11 cellular contexts compared by ENCODE assay signal in genomic region chr6:10529231-10529801, GRCh38. TPM values are rescaled to one million over a fixed set of nuclear protein-coding genes. Genes with fewer than 3 reads are reported as not detected.
DNase-seq lines count a peak whose midpoint lies in the region; ATAC-seq and TF ChIP-seq lines count a peak whose summit lies in the region.
"Had no signal": no experiment of that assay in that cellular context is flagged by ENCODE, and none has a peak within 500 bp of the region (broad histone marks: within the 10 kb centered on the region; RNA-seq: fewer than 3 reads in every experiment).

No MANE protein-coding gene starts in this region.

- ATAC-seq in naive B cell (ENCODE audit: low read depth in 2 of 2), result no peak
- ATAC-seq in GM18861 (IDR thresholded peaks at IDR 0.05; ENCODE audit: unreplicated experiment), result no peak

- in situ Hi-C loops in brain microvascular endothelial cell (cut with HindIII; ENCODE audit: low pct_ligation_motif_present, low sequenced_read_pairs), result no loop called here
- in situ Hi-C loops in GM23248 (cut with MboI), result no loop called here

- no peak for TF ChIP-seq POLR2A in adrenal gland (IDR thresholded peaks at IDR 0.05)

- H3F3A ChIP-seq in GM23248 (ENCODE audit: insufficient read depth), result no peaks in the 10 kb centered on the region

- H3K4me3 ChIP-seq in ACC112 (ENCODE audit: low read depth, low read length) (peak overlapping the region; percentile 72), brain microvascular endothelial cell (ENCODE audit: low read depth, low read length) (no peak overlapping the region), adrenal gland (peak overlapping the region in 1 of 4 donors; percentile 42), GM23248 (no peak overlapping the region)
- H3K4me3 ChIP-seq: mucosa of descending colon had no signal

- no peaks in the 10 kb centered on the region for H4K20me1 ChIP-seq in GM23248 (ENCODE audit: insufficient read depth)

- H3K9me3 ChIP-seq in adrenal gland (replicated peaks in 1 of 3) (no peaks in the 10 kb centered on the region), GM23248 (ENCODE audit: low read depth) (no peaks in the 10 kb centered on the region)
- H3K9me3 ChIP-seq: mucosa of descending colon, testis had no signal

- H3K9me3 Mint-ChIP-seq in HFFc6 (no peaks in the 10 kb centered on the region), naive B cell (no peaks in the 10 kb centered on the region)

- H3K4me1 Mint-ChIP-seq in HFFc6 (ENCODE audit: low read depth) (peaks cover 68% of the 10 kb centered on the region), naive B cell (peaks cover 40 to 71% (median 69%) of the 10 kb centered on the region in 3 donors)

- intact Hi-C loops in adrenal gland (cut with DNase I), result no loop called here

- TF ChIP-seq CTCF in HFFc6 (IDR thresholded peaks at IDR 0.05), result no peak
- no peak for TF ChIP-seq CTCF in brain microvascular endothelial cell (IDR thresholded peaks at IDR 0.05; ENCODE audit: low read depth, low read length, missing control alignments)
- TF ChIP-seq CTCF in adrenal gland (IDR thresholded peaks at IDR 0.05), result no peak

- H3K4me1 ChIP-seq in ACC112 (ENCODE audit: control insufficient read depth, insufficient read depth, low read length, unreplicated experiment) (peaks cover 3% of the 10 kb centered on the region), adrenal gland (replicated peaks in 1 of 2) (no peaks in the 10 kb centered on the region), GM23248 (ENCODE audit: insufficient read depth) (no peaks in the 10 kb centered on the region)
- H3K4me1 ChIP-seq: testis had no signal

- H2AFZ ChIP-seq in ACC112 (ENCODE audit: low read length, unreplicated experiment) (peak overlapping the region; percentile 77), GM23248 (no peak overlapping the region)

- H3K4me3 Mint-ChIP-seq in HFFc6, result peak overlapping the region; percentile 85; the same call in 1 of the 2 replicates
- peak overlapping the region; percentile 87 to 99 (median 95) for H3K4me3 Mint-ChIP-seq in naive B cell

- H3K9ac ChIP-seq in GM23248, result no peak overlapping the region

- H3K4me2 ChIP-seq in GM23248 (ENCODE audit: unreplicated experiment), result no peak overlapping the region

- H3K27ac ChIP-seq in ACC112 (ENCODE audit: low read depth, low read length) (no peak overlapping the region), brain microvascular endothelial cell (no peak overlapping the region), adrenal gland (peak overlapping the region in 2 of 5 donors; percentile 33 to 70), GM23248 (no peak overlapping the region)

- peaks cover 4% of the 10 kb centered on the region; the same call in 1 of the 2 replicates for H3K27me3 Mint-ChIP-seq in HFFc6 (ENCODE audit: insufficient read depth)
- H3K27me3 Mint-ChIP-seq in naive B cell, result no peaks in the 10 kb centered on the region

- 50 to 60% (median 51%) methylated on average over 16 of the region's 16 CpGs for WGBS in adrenal gland, 4 donors
- 40 to 42% methylated on average over 16 of the region's 16 CpGs for WGBS in GM23248 (ENCODE audit: low coverage in 1 of 2, low lambda C conversion rate in 2 of 2, missing lambda C conversion rate in 2 of 2), 2 experiments

- no peaks in the 10 kb centered on the region for H3K36me3 ChIP-seq in ACC112 (ENCODE audit: insufficient read depth, low read length)
- H3K36me3 ChIP-seq in brain microvascular endothelial cell (replicated peaks), result no peaks in the 10 kb centered on the region
- no peaks in the 10 kb centered on the region for H3K36me3 ChIP-seq in adrenal gland (replicated peaks in 1 of 2)
- no peaks in the 10 kb centered on the region for H3K36me3 ChIP-seq in GM23248 (ENCODE audit: low read depth)

- H3K36me3 Mint-ChIP-seq in HFFc6 (ENCODE audit: low read depth) (peaks cover 4% of the 10 kb centered on the region; the same call in 1 of the 2 replicates), naive B cell (no peaks in the 10 kb centered on the region)

- H3K79me2 ChIP-seq in ACC112 (ENCODE audit: control insufficient read depth, insufficient read depth, low read length, unreplicated experiment) (no peaks in the 10 kb centered on the region), GM23248 (ENCODE audit: insufficient read depth) (no peaks in the 10 kb centered on the region)

- H3K27me3 ChIP-seq in ACC112 (ENCODE audit: insufficient read depth, low read length) (no peaks in the 10 kb centered on the region), brain microvascular endothelial cell (replicated peaks) (no peaks in the 10 kb centered on the region), adrenal gland (peaks cover under 1% of the 10 kb centered on the region), GM23248 (replicated peaks; ENCODE audit: insufficient read depth) (no peaks in the 10 kb centered on the region)
- H3K27me3 ChIP-seq: testis had no signal

- DNase-seq in HFFc6 (no peak), brain microvascular endothelial cell (peak; percentile 35), naive B cell (no peak), adrenal gland (no peak), GM23248 (no peak)
- no peak for DNase-seq in activated CD4-positive, alpha-beta T cell treated with anti-CD3 and anti-CD28 coated beads for 1 hour
- DNase-seq: mucosa of descending colon, NCI-H82, testis had no signal

- H3K27ac Mint-ChIP-seq in HFFc6 (peak overlapping the region; percentile 85; the same call in 1 of the 2 replicates), naive B cell (peak overlapping the region; percentile 65 to 97 (median 91))

- H3K9me2 ChIP-seq in GM23248 (ENCODE audit: insufficient read depth), result no peaks in the 10 kb centered on the region

RNA-seq across cellular contexts. Expression of gene GCNT2, which starts 8.2 kb away (rescaled TPM):
- total RNA-seq in HFFc6 (2021; fragmentation: NEBNext Ultra II Directional; extraction: Animal tissue kit (Norgen Biotek cat#: 25700)), result 1 to 10 TPM in 4 of 6 experiments, under 1 TPM in 2; 0.14 to 7.1 (median 5.7) TPM
- polyA plus RNA-seq in naive B cell (ENCODE audit: low read depth in 6 of 6) (1 to 10 TPM; 3.7 to 8.9 (median 5.9) TPM), adrenal gland (1 to 10 TPM in 1 of 3 donors, under 1 TPM in 2; 0.27 to 1.2 (median 0.56) TPM), GM23248 (2016; fragmentation: Nextera tagmentation; extraction: Ambion mirVana) (0.06 TPM in 1 of 2 replicates, not detected in the other)
- total RNA-seq in adrenal gland, result 1 to 10 TPM in 7 of 8 donors, under 1 TPM in 1; 0.87 to 4.0 (median 1.8) TPM
- total RNA-seq in GM23248 (2014; rRNA removed; shearing (Covaris generic)), result not detected in 2 replicates
